8 cellular contexts compared by ENCODE assay signal in the genomic region with DNA sequence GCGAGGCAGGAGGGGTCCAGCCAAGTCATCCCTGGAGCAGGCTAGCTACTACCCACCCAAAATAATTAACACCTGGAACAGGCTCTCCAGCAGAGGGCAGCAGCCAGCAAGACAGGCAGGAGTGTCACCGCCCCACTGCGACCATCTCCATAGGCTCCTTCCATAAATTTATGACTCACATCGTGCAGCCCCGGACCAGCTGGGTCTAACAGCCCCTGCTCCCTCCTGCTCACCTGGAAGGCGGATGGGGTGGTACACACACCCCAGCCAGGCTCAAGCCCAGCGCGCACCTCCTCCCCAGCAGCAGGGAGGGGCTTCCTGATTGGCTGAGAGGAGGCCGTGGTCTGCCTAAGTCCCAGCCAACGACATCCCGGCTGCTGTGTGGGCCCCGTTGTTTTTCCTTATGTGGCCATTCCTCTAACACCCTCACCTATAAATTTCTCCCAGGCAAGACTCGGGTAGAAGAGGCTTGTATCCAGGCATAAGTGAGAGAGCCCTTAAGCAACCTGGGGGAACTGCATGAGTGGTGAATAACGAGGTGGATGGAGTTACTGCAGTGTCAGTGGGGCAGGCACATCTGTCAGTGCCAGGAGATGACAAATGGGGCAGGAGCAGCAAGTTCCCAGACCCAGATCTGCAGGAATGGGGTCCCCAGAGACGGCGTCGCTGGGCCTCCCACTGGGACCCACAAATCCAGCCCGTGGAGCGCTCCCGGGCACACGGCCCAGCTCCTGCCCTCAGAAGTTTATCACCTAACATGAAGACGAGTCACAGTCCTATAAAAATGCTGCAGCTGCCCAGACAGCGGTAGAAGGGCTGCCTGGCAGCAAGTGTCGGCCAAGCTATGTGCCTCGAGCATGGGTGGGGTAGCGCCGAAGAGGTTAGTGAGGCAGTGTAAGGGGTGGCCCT. TPM values are rescaled to one million over a fixed set of nuclear protein-coding genes. Genes with fewer than 3 reads are reported as not detected.
DNase-seq lines count a peak whose midpoint lies in the region; ATAC-seq and TF ChIP-seq lines count a peak whose summit lies in the region.

No MANE protein-coding gene starts in this region.

- TF ChIP-seq CTCF in AG04450 (IDR thresholded peaks at IDR 0.05; ENCODE audit: low read depth, low read length) (peak; percentile 67), WI38 (IDR thresholded peaks at IDR 0.05; ENCODE audit: low read depth, low read length) (peak; percentile 59), breast epithelium (IDR thresholded peaks at IDR 0.05) (peak in 2 of 3 donors; percentile 43 to 56)

- no peaks in the 10 kb centered on the region for H4K20me1 ChIP-seq in GM23248 (ENCODE audit: insufficient read depth)

- no peaks in the 10 kb centered on the region for H3K9me3 ChIP-seq in AG04450 (ENCODE audit: control insufficient read depth, insufficient read depth, low read length)
- no peaks in the 10 kb centered on the region for H3K9me3 ChIP-seq in GM23248 (ENCODE audit: low read depth)
- H3K9me3 ChIP-seq in breast epithelium: no peaks in the 10 kb centered on the region

- no peak for ATAC-seq in GM19324 (IDR thresholded peaks at IDR 0.05; ENCODE audit: low FRiP score, unreplicated experiment)

- WGBS in GM23248 (ENCODE audit: low coverage in 1 of 2, low lambda C conversion rate in 2 of 2, missing lambda C conversion rate in 2 of 2), 2 experiments: 66 to 67% methylated on average over 27 of the region's 27 CpGs

- no peak for TF ChIP-seq POLR2A in breast epithelium (IDR thresholded peaks at IDR 0.05)

- H3K27me3 ChIP-seq in AG04450 (ENCODE audit: control insufficient read depth, insufficient read depth, low read length) (no peaks in the 10 kb centered on the region), GM23248 (replicated peaks; ENCODE audit: insufficient read depth) (no peaks in the 10 kb centered on the region), breast epithelium (no peaks in the 10 kb centered on the region)

- CTCF ChIA-PET in AG04450 (lab: Charles Lee): interaction anchor here (0.7 to 7.8 kb wide), 13 partner anchors 10 to 680 kb away, joined by 3 to 55 read pairs (median 4); a partner anchor contains a TSS

- no peaks in the 10 kb centered on the region for H3F3A ChIP-seq in GM23248 (ENCODE audit: insufficient read depth)

- DNase-seq in AG04450 (ENCODE audit: low read depth, low spot score): no peak
- peak; percentile 71 for DNase-seq in GM23248
- peak; percentile 97 for DNase-seq in NCI-H2227 (lab: John Stamatoyannopoulos, UW; ENCODE audit: unreplicated experiment)
- peak in 1 of 2 donors; percentile 41 for DNase-seq in breast epithelium (ENCODE audit: low spot score in 2 of 2)
- DNase-seq in kidney tubule cell (ENCODE audit: low spot score): peak; percentile 66
- peak; percentile 25 to 46 (median 32) for DNase-seq in stimulated activated CD4-positive, alpha-beta T cell treated with anti-CD3 and anti-CD28 coated beads, TNF-alpha, amount 100 ng/mL, for 4 hours (ENCODE audit: low read depth in 3 of 3)

- H3K9ac ChIP-seq in GM23248: no peak overlapping the region

- H3K27ac ChIP-seq in AG04450 (ENCODE audit: low read depth, low read length) (no peak overlapping the region), GM23248 (no peak overlapping the region), breast epithelium (no peak overlapping the region)

- no peaks in the 10 kb centered on the region for H3K4me1 ChIP-seq in GM23248 (ENCODE audit: insufficient read depth)
- no peaks in the 10 kb centered on the region for H3K4me1 ChIP-seq in breast epithelium

- H3K79me2 ChIP-seq in GM23248 (ENCODE audit: insufficient read depth): no peaks in the 10 kb centered on the region

- no peaks in the 10 kb centered on the region for H3K9me2 ChIP-seq in GM23248 (ENCODE audit: insufficient read depth)

- H3K4me3 ChIP-seq in AG04450 (ENCODE audit: low read depth, low read length): no peak overlapping the region
- no peak overlapping the region for H3K4me3 ChIP-seq in GM23248
- no peak overlapping the region for H3K4me3 ChIP-seq in WI38 (ENCODE audit: low read depth, low read length)
- peak overlapping the region in 2 of 3 donors; percentile 21 to 50 for H3K4me3 ChIP-seq in breast epithelium

- no peaks in the 10 kb centered on the region for H3K36me3 ChIP-seq in GM23248 (ENCODE audit: low read depth)
- H3K36me3 ChIP-seq in breast epithelium: no peaks in the 10 kb centered on the region

- H3K4me2 ChIP-seq in GM23248 (ENCODE audit: unreplicated experiment): no peak overlapping the region

- POLR2A ChIA-PET in AG04450 (lab: Yijun Ruan, JAX): interaction anchor here (0.5 to 0.6 kb wide), 2 partner anchors 42 to 314 kb away, joined by 3 to 8 read pairs; no protein-coding TSS in a partner anchor

- intact Hi-C loops in breast epithelium (cut with DNase I; ENCODE audit: low total_unique reads): no loop called here

- in situ Hi-C loops in GM23248 (cut with MboI): no loop called here

- no peak overlapping the region for H2AFZ ChIP-seq in GM23248

RNA-seq across cellular contexts. Expression of a gene that starts 43.1 kb away (rescaled TPM):
- polyA plus RNA-seq in AG04450 (2011; rRNA removed): 24.5 and 31.6 TPM in 2 replicates
- polyA minus RNA-seq in AG04450 (2011; rRNA and poly(A)+ RNA removed): 22.5 and 25.8 TPM in 2 replicates
- total RNA-seq in GM23248 (2014; rRNA removed; shearing (Covaris generic)): 33.4 and 36.2 TPM in 2 replicates
- 27.4 and 27.6 TPM in 2 replicates for polyA plus RNA-seq in GM23248 (2016; fragmentation: Nextera tagmentation; extraction: Ambion mirVana)
- total RNA-seq in breast epithelium: 10 to 100 TPM; 23.3 to 32.0 (median 23.4) TPM

Comparison
In these comparisons a context has a peak if more than half of its experiments do, and no peak if none do; other contexts are left out.
1. H3K4me3 ChIP-seq: peak in breast epithelium (2 of 3); none in AG04450 (single experiment), GM23248 (single experiment) and WI38 (single experiment).
2. Peak in every context shown above with its lines, with median percentiles within 50 percentile points of each other: CTCF ChIP-seq.